Comparison of ENCODE assay signal across 21 cellular contexts in genomic region chr10:131946880-131947279, GRCh38. TPM values are rescaled to one million over a fixed set of nuclear protein-coding genes. Genes with fewer than 3 reads are reported as not detected.
A peak's percentile ranks its signal among the peaks of the same experiment; 100 is the strongest.
DNase-seq lines count a peak whose midpoint lies in the region; ATAC-seq and TF ChIP-seq lines count a peak whose summit lies in the region.
"Had no signal": no experiment of that assay in that cellular context is flagged by ENCODE, and none has a peak within 500 bp of the region (broad histone marks: within the 10 kb centered on the region; RNA-seq: fewer than 3 reads in every experiment).

No MANE protein-coding gene starts in this region.

- H3K36me3 ChIP-seq in SJSA1 (peaks cover 65% of the 10 kb centered on the region), sigmoid colon (peaks cover 30 to 90% (median 41%) of the 10 kb centered on the region in 4 donors)

- H3K27me3 ChIP-seq in SJSA1 (replicated peaks) (no peaks in the 10 kb centered on the region), sigmoid colon (no peaks in the 10 kb centered on the region)
- H3K27me3 ChIP-seq: tibial artery had no signal

- H3K27ac ChIP-seq in C4-2B: peak overlapping the region; percentile 2; the same call in 1 of the 2 replicates
- peak overlapping the region; percentile 79 for H3K27ac ChIP-seq in SJSA1
- H3K27ac ChIP-seq in sigmoid colon: no peak overlapping the region

- POLR2A ChIA-PET in GM10248 (lab: Yijun Ruan, JAX): no interaction called here

- intact Hi-C loops in sigmoid colon (cut with DNase I): no loop called here

- TF ChIP-seq POLR2A in sigmoid colon (IDR thresholded peaks at IDR 0.05): no peak

- DNase-seq in SJSA1 (ENCODE audit: low read depth in 1 of 2, low spot score in 2 of 2) (peak in 1 of 2 experiments; percentile 63), epithelial cell of esophagus (ENCODE audit: low read depth) (peak; percentile 23), sigmoid colon (peak; percentile 46), GM10248 (ENCODE audit: extremely low spot score) (no peak), NCI-H2081 (lab: John Stamatoyannopoulos, UW) (no peak)
- DNase-seq: activated CD8-positive, alpha-beta T cell treated with anti-CD3 and anti-CD28 coated beads for 36 hours; activated T-cell treated with anti-CD3 and anti-CD28 coated beads, Interleukin-2, amount 50 U/mL, for 4 hours; left colon; NCI-H1092; NCI-H2081 treated with DMSO at 0.1 percent for 48 hours; NCI-H524 treated with DMSO at 0.1 percent for 48 hours; Right ventricle myocardium superior had no signal

- WGBS in sigmoid colon, 2 donors: 98% methylated on average over 14 of the region's 14 CpGs

- TF ChIP-seq CTCF in C4-2B (conservative IDR thresholded peaks at IDR 0.05): no peak
- TF ChIP-seq CTCF in epithelial cell of esophagus (IDR thresholded peaks at IDR 0.05; ENCODE audit: insufficient read depth, low read depth, low read length, missing control alignments): no peak
- no peak for TF ChIP-seq CTCF in sigmoid colon (IDR thresholded peaks at IDR 0.05)
- no peak for TF ChIP-seq CTCF in GM10248 (IDR thresholded peaks at IDR 0.05; ENCODE audit: control extremely low read depth, extremely low read depth, low read depth, missing control alignments)

- ATAC-seq in GM21529 (IDR thresholded peaks at IDR 0.05; ENCODE audit: unreplicated experiment) (no peak), HG02884 (IDR thresholded peaks at IDR 0.05; ENCODE audit: unreplicated experiment) (no peak)
- ATAC-seq: activated CD8-positive, alpha-beta T cell treated with anti-CD3 and anti-CD28 coated beads for 36 hours; activated naive CD4-positive, alpha-beta T cell treated with anti-CD3 and anti-CD28 coated beads, Interleukin-2, amount 50 U/mL, for 72 hours; activated T-cell treated with anti-CD3 and anti-CD28 coated beads, Interleukin-2, amount 50 U/mL, for 4 hours; GM23338; left colon; stimulated activated effector memory CD8-positive, alpha-beta T cell treated with anti-CD3 and anti-CD28 coated beads, Interleukin-12 subunit alpha, Interleukin-12 subunit beta, amount 100 ng/mL, for 72 hours; WTC11 had no signal

- no peak overlapping the region for H3K4me3 ChIP-seq in SJSA1
- no peak overlapping the region for H3K4me3 ChIP-seq in epithelial cell of esophagus (ENCODE audit: low read length)
- no peak overlapping the region for H3K4me3 ChIP-seq in sigmoid colon
- H3K4me3 ChIP-seq: GM23338 had no signal

- no peaks in the 10 kb centered on the region for H3K9me3 ChIP-seq in SJSA1 (replicated peaks)
- H3K9me3 ChIP-seq in sigmoid colon: no peaks in the 10 kb centered on the region
- H3K9me3 ChIP-seq: tibial artery had no signal

- CTCF ChIA-PET in GM10248 (lab: Yijun Ruan, JAX): interaction anchor here (1.6 kb wide), 1 partner anchor 12 kb away, joined by 5 read pairs; no protein-coding TSS in a partner anchor

- TF ChIP-seq EP300 in sigmoid colon (IDR thresholded peaks at IDR 0.05): no peak

- H3K4me1 ChIP-seq in SJSA1 (replicated peaks) (peaks cover 46% of the 10 kb centered on the region), sigmoid colon (peaks cover 0 to 8% (median 0%) of the 10 kb centered on the region in 4 donors)

RNA-seq across cellular contexts. Expression of gene BNIP3, which starts 34.8 kb away (rescaled TPM):
- 145 and 166 TPM in 2 replicates for total RNA-seq in SJSA1 (2014; rRNA removed; shearing (Covaris generic))
- total RNA-seq in sigmoid colon: 100 to 1,000 TPM in 2 of 4 donors, 10 to 100 TPM in 2; 55.9 to 125 (median 95.4) TPM
- polyA plus RNA-seq in sigmoid colon: 10 to 100 TPM in 2 of 3 donors, 1 to 10 TPM in 1; 3.9 to 11.7 (median 10.8) TPM
- total RNA-seq: HT-29 had no signal

RNA-seq across cellular contexts. Expression of gene PPP2R2D, which starts 46.1 kb away (rescaled TPM):
- 25.2 and 29.2 TPM in 2 replicates for total RNA-seq in SJSA1 (2014; rRNA removed; shearing (Covaris generic))
- 10 to 100 TPM; 22.7 to 44.0 (median 34.6) TPM for total RNA-seq in sigmoid colon
- polyA plus RNA-seq in sigmoid colon: 10 to 100 TPM; 18.4 to 23.8 (median 22.8) TPM

Comparison
In these comparisons a context has a peak if more than half of its experiments do, and no peak if none do; other contexts are left out.
1. H3K27ac ChIP-seq: peak in C4-2B (single experiment) and SJSA1 (single experiment); none in sigmoid colon (0 of 4).
2. DNase-seq: peak in epithelial cell of esophagus (single experiment) and sigmoid colon (single experiment); none in GM10248 (single experiment) and NCI-H2081 (0 of 2).